Comparison of ENCODE assay signal across 8 cellular contexts in the genomic region with DNA sequence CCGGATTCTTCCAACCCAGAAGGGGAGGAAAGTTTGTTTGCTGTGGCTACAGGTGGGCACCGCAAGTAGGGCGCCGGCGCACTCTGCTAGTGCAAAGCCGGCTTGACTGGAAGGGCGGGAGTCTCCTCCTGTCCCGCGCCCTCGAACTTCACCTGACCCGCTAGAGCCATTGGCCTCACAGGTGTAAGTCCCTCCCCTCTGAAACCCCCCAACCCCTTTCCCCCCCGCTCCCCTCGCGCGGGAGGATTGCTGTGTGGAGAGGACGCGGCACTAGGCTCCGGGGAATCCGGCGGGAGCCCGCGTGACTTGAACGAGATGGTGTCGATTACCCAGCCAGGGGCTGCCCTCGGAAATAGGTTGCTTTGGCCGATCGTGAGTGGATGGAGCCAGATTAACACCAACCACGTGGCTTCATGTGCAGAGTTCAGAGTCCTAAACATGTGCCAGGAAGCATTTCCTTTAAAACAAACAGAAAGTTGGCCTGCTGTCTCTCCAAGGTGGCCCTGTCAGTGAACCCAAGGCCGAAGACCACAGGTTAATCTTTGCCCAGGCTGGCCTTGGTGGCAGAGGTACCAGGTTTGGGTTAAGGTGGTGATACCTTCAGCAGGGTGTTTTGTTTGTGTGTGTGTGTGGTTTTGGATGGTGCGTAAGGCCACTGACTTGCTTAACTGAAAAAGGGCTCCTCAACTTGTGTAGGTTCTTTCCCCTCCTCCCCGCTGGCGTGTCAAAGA. TPM values are rescaled to one million over a fixed set of nuclear protein-coding genes. Genes with fewer than 3 reads are reported as not detected.
DNase-seq lines count a peak whose midpoint lies in the region; ATAC-seq and TF ChIP-seq lines count a peak whose summit lies in the region.

No MANE protein-coding gene starts in this region.

- H3F3A ChIP-seq in MM.1S (ENCODE audit: insufficient read depth, low read length) = peaks cover 55% of the 10 kb centered on the region

- H2AFZ ChIP-seq in MM.1S (ENCODE audit: low read length) = peak overlapping the region; percentile 35

- no peaks in the 10 kb centered on the region for H3K9me3 Mint-ChIP-seq in activated T-cell treated with anti-CD3 and anti-CD28 coated beads, Interleukin-2, amount 50 U/mL, for 24 hours

- H3K4me3 ChIP-seq in MM.1S (ENCODE audit: low read length) (peak overlapping the region; percentile 79), left ventricle myocardium inferior (peak overlapping the region; percentile 76), skeletal muscle cell (ENCODE audit: low read depth, low read length) (peak overlapping the region; percentile 58)

- no peaks in the 10 kb centered on the region for H3K9me3 ChIP-seq in MM.1S (replicated peaks; ENCODE audit: insufficient read depth, low read length)
- no peaks in the 10 kb centered on the region for H3K9me3 ChIP-seq in left ventricle myocardium inferior (replicated peaks)

- peaks cover 65% of the 10 kb centered on the region for H3K4me1 Mint-ChIP-seq in activated T-cell treated with anti-CD3 and anti-CD28 coated beads, Interleukin-2, amount 50 U/mL, for 24 hours (ENCODE audit: low read depth)

- H3K27me3 ChIP-seq in MM.1S (replicated peaks; ENCODE audit: insufficient read depth, low read length) = no peaks in the 10 kb centered on the region
- H3K27me3 ChIP-seq in left ventricle myocardium inferior (ENCODE audit: low read depth) = peaks cover 64% of the 10 kb centered on the region

- peak overlapping the region; percentile 94 for H3K27ac Mint-ChIP-seq in activated T-cell treated with anti-CD3 and anti-CD28 coated beads, Interleukin-2, amount 50 U/mL, for 24 hours

- peaks cover 56% of the 10 kb centered on the region for H3K79me2 ChIP-seq in MM.1S (ENCODE audit: low read length)

- peak overlapping the region; percentile 96 for H3K4me2 ChIP-seq in MM.1S (ENCODE audit: low read depth, low read length)

- H3K36me3 Mint-ChIP-seq in activated T-cell treated with anti-CD3 and anti-CD28 coated beads, Interleukin-2, amount 50 U/mL, for 24 hours (ENCODE audit: low read depth) = peaks cover 25% of the 10 kb centered on the region

- no peaks in the 10 kb centered on the region for H4K20me1 ChIP-seq in MM.1S (ENCODE audit: insufficient read depth, low read length)

- H3K27ac ChIP-seq in MM.1S (ENCODE audit: low read length) (peak overlapping the region; percentile 99), left ventricle myocardium inferior (replicated peaks) (peak overlapping the region; percentile 73)

- peak; percentile 33 to 34 for DNase-seq in AML-193 (lab: John Stamatoyannopoulos, UW)
- peak; percentile 75 for DNase-seq in MM.1S
- peak; percentile 79 for DNase-seq in activated T-cell treated with anti-CD3 and anti-CD28 coated beads, Interleukin-2, amount 50 U/mL, for 24 hours
- DNase-seq in left ventricle myocardium inferior = peak; percentile 19
- DNase-seq in skeletal muscle cell (ENCODE audit: low read depth) = no peak
- DNase-seq in AG20443 (ENCODE audit: low spot score) = no peak
- DNase-seq in midbrain (lab: John Stamatoyannopoulos, UW) = no peak

- H3K36me3 ChIP-seq in MM.1S (replicated peaks; ENCODE audit: insufficient read depth, low read length) (no peaks in the 10 kb centered on the region), left ventricle myocardium inferior (no peaks in the 10 kb centered on the region)

- no peaks in the 10 kb centered on the region for H3K27me3 Mint-ChIP-seq in activated T-cell treated with anti-CD3 and anti-CD28 coated beads, Interleukin-2, amount 50 U/mL, for 24 hours

- no peaks in the 10 kb centered on the region for H3K9me2 ChIP-seq in MM.1S (replicated peaks; ENCODE audit: insufficient read depth, low read length)

- peak overlapping the region; percentile 97 for H3K9ac ChIP-seq in MM.1S (ENCODE audit: low read length)

- no peak for TF ChIP-seq CTCF in MM.1S (IDR thresholded peaks at IDR 0.05; ENCODE audit: low read length)
- TF ChIP-seq CTCF in left ventricle myocardium inferior (IDR thresholded peaks at IDR 0.05; ENCODE audit: borderline replicate concordance) = no peak

- intact Hi-C loops in left ventricle myocardium inferior (cut with micrococcal nuclease) = no loop called here

- ATAC-seq in GM19452 (IDR thresholded peaks at IDR 0.05; ENCODE audit: unreplicated experiment) = peak; percentile 30

- H3K4me1 ChIP-seq in MM.1S (ENCODE audit: low read length) = peaks cover 35% of the 10 kb centered on the region
- peaks cover 24% of the 10 kb centered on the region for H3K4me1 ChIP-seq in left ventricle myocardium inferior

- H3K4me3 Mint-ChIP-seq in activated T-cell treated with anti-CD3 and anti-CD28 coated beads, Interleukin-2, amount 50 U/mL, for 24 hours = peak overlapping the region; percentile 95

RNA-seq across cellular contexts. Expression of a gene that starts 1.0 kb away (rescaled TPM):
- total RNA-seq in left ventricle myocardium inferior = 4.1 TPM

Comparison
In these comparisons a context has a peak if more than half of its experiments do, and no peak if none do; other contexts are left out.
1. DNase-seq: peak in AML-193 (2 of 2), MM.1S (single experiment), activated T-cell treated with anti-CD3 and anti-CD28 coated beads, Interleukin-2, amount 50 U/mL, for 24 hours (single experiment) and left ventricle myocardium inferior (single experiment); none in skeletal muscle cell (single experiment), AG20443 (single experiment) and midbrain (single experiment).
2. Peak in every context shown above with its lines, with median percentiles within 50 percentile points of each other: H3K4me3 ChIP-seq.